Comparison of ENCODE assay signal across 25 cellular contexts in the genomic region with DNA sequence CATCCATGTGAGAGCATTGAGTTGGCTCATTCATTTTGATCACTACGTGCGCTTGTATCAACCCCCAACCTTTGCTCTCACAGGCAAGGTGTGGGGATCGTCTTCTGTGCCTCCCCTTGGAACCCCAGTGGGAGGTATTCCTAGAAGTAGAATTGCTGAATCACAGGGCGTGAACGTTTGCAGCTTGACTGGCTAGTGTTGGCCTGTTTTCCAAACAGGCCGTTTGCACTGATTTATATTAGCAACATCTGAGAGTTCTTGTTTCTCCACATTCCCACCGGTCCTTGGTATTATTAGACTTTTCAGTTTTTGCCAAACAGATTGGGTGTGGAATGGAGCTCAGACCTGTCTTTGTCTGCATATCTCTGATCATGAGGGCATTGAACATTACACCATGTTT.
DNase-seq lines count a peak whose midpoint lies in the region; ATAC-seq and TF ChIP-seq lines count a peak whose summit lies in the region.
"Had no signal": no experiment of that assay in that cellular context is flagged by ENCODE, and none has a peak within 500 bp of the region (broad histone marks: within the 10 kb centered on the region; RNA-seq: fewer than 3 reads in every experiment).

No MANE protein-coding gene starts in this region.

- H3K27ac Mint-ChIP-seq in activated naive CD8-positive, alpha-beta T cell = peak overlapping the region; percentile 10
- no peak overlapping the region for H3K27ac Mint-ChIP-seq in activated naive CD8-positive, alpha-beta T cell treated with anti-CD3 and anti-CD28 coated beads for 36 hours
- H3K27ac Mint-ChIP-seq: activated CD4-positive, alpha-beta memory T cell treated with anti-CD3 and anti-CD28 coated beads, Interleukin-2, amount 10 ng/mL, durations not matched to agents 7 days and 5 days; activated naive CD4-positive, alpha-beta T cell treated with anti-CD3 and anti-CD28 coated beads, Interleukin-2, amount 50 U/mL, for 72 hours; HFFc6 had no signal

- no peak for ATAC-seq in HG03432 (IDR thresholded peaks at IDR 0.05; ENCODE audit: unreplicated experiment)
- ATAC-seq: activated naive CD4-positive, alpha-beta T cell treated with anti-CD3 and anti-CD28 coated beads, Interleukin-2, amount 50 U/mL, for 72 hours; naive thymus-derived CD4-positive, alpha-beta T cell had no signal

- H3K27me3 Mint-ChIP-seq in activated naive CD8-positive, alpha-beta T cell = no peaks in the 10 kb centered on the region
- no peaks in the 10 kb centered on the region for H3K27me3 Mint-ChIP-seq in activated naive CD8-positive, alpha-beta T cell treated with anti-CD3 and anti-CD28 coated beads for 36 hours
- H3K27me3 Mint-ChIP-seq: activated CD4-positive, alpha-beta memory T cell treated with anti-CD3 and anti-CD28 coated beads, Interleukin-2, amount 10 ng/mL, durations not matched to agents 7 days and 5 days; naive thymus-derived CD4-positive, alpha-beta T cell had no signal

- H3K27ac ChIP-seq in brain microvascular endothelial cell = no peak overlapping the region
- H3K27ac ChIP-seq: C4-2B, thoracic aorta, VCaP had no signal

- H3K36me3 ChIP-seq in brain microvascular endothelial cell (replicated peaks) = no peaks in the 10 kb centered on the region
- H3K36me3 ChIP-seq: thoracic aorta had no signal

- H3K4me3 ChIP-seq in choroid plexus epithelial cell (ENCODE audit: low read depth, low read length) = no peak overlapping the region
- H3K4me3 ChIP-seq in brain microvascular endothelial cell (ENCODE audit: low read depth, low read length) = no peak overlapping the region
- H3K4me3 ChIP-seq: thoracic aorta had no signal

- H3K4me3 Mint-ChIP-seq in activated naive CD8-positive, alpha-beta T cell = no peak overlapping the region
- no peak overlapping the region for H3K4me3 Mint-ChIP-seq in activated naive CD8-positive, alpha-beta T cell treated with anti-CD3 and anti-CD28 coated beads for 36 hours
- H3K4me3 Mint-ChIP-seq: activated CD4-positive, alpha-beta memory T cell treated with anti-CD3 and anti-CD28 coated beads, Interleukin-2, amount 10 ng/mL, durations not matched to agents 7 days and 5 days; HFFc6; naive thymus-derived CD4-positive, alpha-beta T cell had no signal

- H3K27me3 ChIP-seq in brain microvascular endothelial cell (replicated peaks) = no peaks in the 10 kb centered on the region

- TF ChIP-seq CTCF in choroid plexus epithelial cell (conservative IDR thresholded peaks at IDR 0.05; ENCODE audit: low read depth, low read length) (no peak), brain microvascular endothelial cell (IDR thresholded peaks at IDR 0.05; ENCODE audit: low read depth, low read length, missing control alignments) (no peak)

- H3K36me3 Mint-ChIP-seq in activated naive CD8-positive, alpha-beta T cell = no peaks in the 10 kb centered on the region
- no peaks in the 10 kb centered on the region for H3K36me3 Mint-ChIP-seq in activated naive CD8-positive, alpha-beta T cell treated with anti-CD3 and anti-CD28 coated beads for 36 hours
- H3K36me3 Mint-ChIP-seq: activated naive CD4-positive, alpha-beta T cell treated with anti-CD3 and anti-CD28 coated beads, Interleukin-2, amount 50 U/mL, for 72 hours had no signal

- peaks cover 70% of the 10 kb centered on the region for H3K4me1 Mint-ChIP-seq in activated naive CD8-positive, alpha-beta T cell (ENCODE audit: low read depth)
- H3K4me1 Mint-ChIP-seq in activated naive CD8-positive, alpha-beta T cell treated with anti-CD3 and anti-CD28 coated beads for 36 hours = peaks cover 62% of the 10 kb centered on the region

- in situ Hi-C loops in brain microvascular endothelial cell (cut with HindIII; ENCODE audit: low pct_ligation_motif_present, low sequenced_read_pairs) = no loop called here

- H3K9me3 Mint-ChIP-seq in activated naive CD8-positive, alpha-beta T cell (ENCODE audit: low read depth) = no peaks in the 10 kb centered on the region
- H3K9me3 Mint-ChIP-seq in activated naive CD8-positive, alpha-beta T cell treated with anti-CD3 and anti-CD28 coated beads for 36 hours = no peaks in the 10 kb centered on the region
- H3K9me3 Mint-ChIP-seq: activated CD4-positive, alpha-beta memory T cell treated with anti-CD3 and anti-CD28 coated beads, Interleukin-2, amount 10 ng/mL, durations not matched to agents 7 days and 5 days; activated naive CD4-positive, alpha-beta T cell treated with anti-CD3 and anti-CD28 coated beads, Interleukin-2, amount 50 U/mL, for 72 hours had no signal

- no peak for DNase-seq in activated naive CD8-positive, alpha-beta T cell treated with anti-CD3 and anti-CD28 coated beads for 36 hours
- DNase-seq in choroid plexus epithelial cell (ENCODE audit: low read depth) (peak; percentile 52), left kidney (ENCODE audit: low read depth, low spot score) (peak; percentile 57), brain microvascular endothelial cell (no peak), RPMI8226 (no peak)
- no peak for DNase-seq in activated CD4-positive, alpha-beta T cell treated with anti-CD3 and anti-CD28 coated beads for 48 hours
- DNase-seq: activated CD4-positive, alpha-beta memory T cell treated with anti-CD3 and anti-CD28 coated beads, Interleukin-2, amount 10 ng/mL, durations not matched to agents 7 days and 5 days; activated T-cell treated with anti-CD3 and anti-CD28 coated beads, Interleukin-2, amount 50 U/mL, for 1 hour; dermis blood vessel endothelial cell; DMS153; GF-D8; glutamatergic neuron; HFFc6; naive thymus-derived CD4-positive, alpha-beta T cell; NCI-H146; NCI-H510A; SHP77 treated with DMSO at 0.1 percent for 48 hours; stimulated activated CD4-positive, alpha-beta T cell treated with anti-CD3 and anti-CD28 coated beads, Interleukin-4, amount 100 ng/mL, for 4 hours; T-helper 1 cell had no signal

Comparison
In these comparisons a context has a peak if more than half of its experiments do, and no peak if none do; other contexts are left out.
1. DNase-seq: peak in choroid plexus epithelial cell (single experiment) and left kidney (single experiment); none in activated naive CD8-positive, alpha-beta T cell treated with anti-CD3 and anti-CD28 coated beads for 36 hours (single experiment), activated CD4-positive, alpha-beta T cell treated with anti-CD3 and anti-CD28 coated beads for 48 hours (single experiment), brain microvascular endothelial cell (single experiment) and RPMI8226 (single experiment).